ENCODE assay signal across 14 cellular contexts in genomic region chr21:37410639-37411038, GRCh38.
"Had no signal": no experiment of that assay in that cellular context is flagged by ENCODE, and none has a peak within 500 bp of the region (broad histone marks: within the 10 kb centered on the region; RNA-seq: fewer than 3 reads in every experiment).

No MANE protein-coding gene starts in this region.

- H3K27me3 Mint-ChIP-seq: naive B cell, type B pancreatic cell had no signal

- DNase-seq: colonic mucosa; dermis blood vessel endothelial cell; esophagus squamous epithelium; foreskin fibroblast; left colon; mesendoderm; naive B cell; posterior cingulate gyrus; small intestine; stimulated activated CD4-positive, alpha-beta T cell treated with anti-CD3 and anti-CD28 coated beads, Interleukin-12 subunit alpha, Interleukin-12 subunit beta, amount 100 ng/mL, for 4 hours; stimulated activated naive CD4-positive, alpha-beta T cell treated with Interleukin-2 at 50 U/mL for 16 hours had no signal

- H3K9me3 ChIP-seq: colonic mucosa, esophagus squamous epithelium, neutrophil, right atrium auricular region had no signal

- H3K27me3 ChIP-seq: colonic mucosa, esophagus squamous epithelium, neutrophil, right atrium auricular region had no signal

- H3K4me3 Mint-ChIP-seq: type B pancreatic cell had no signal

- ATAC-seq: left colon had no signal

- H3K27ac ChIP-seq: colonic mucosa, esophagus squamous epithelium, neutrophil, right atrium auricular region had no signal

- H3K4me3 ChIP-seq: colonic mucosa, esophagus squamous epithelium, right atrium auricular region had no signal

- H3K36me3 ChIP-seq: colonic mucosa, right atrium auricular region had no signal

- H3K9me3 Mint-ChIP-seq: naive B cell had no signal
